ENCODE assay signal across 8 cellular contexts in genomic region chr3:30353711-30354467, GRCh38.
DNase-seq lines count a peak whose midpoint lies in the region; ATAC-seq and TF ChIP-seq lines count a peak whose summit lies in the region.

No MANE protein-coding gene starts in this region.

- intact Hi-C loops in stomach (cut with DNase I; ENCODE audit: low total_unique reads): no loop called here

- H3K4me3 ChIP-seq in epithelial cell of esophagus (ENCODE audit: low read length) (no peak overlapping the region), stomach (no peak overlapping the region)

- TF ChIP-seq CTCF in epithelial cell of esophagus (IDR thresholded peaks at IDR 0.05; ENCODE audit: insufficient read depth, low read depth, low read length, missing control alignments) (no peak), stomach (IDR thresholded peaks at IDR 0.05) (no peak)

- H3K4me1 ChIP-seq in stomach: peaks cover 0 to 34% (median 21%) of the 10 kb centered on the region in 4 donors

- peak in 4 of 5 donors; percentile 17 to 92 (median 41) for DNase-seq in T-helper 1 cell
- DNase-seq in epithelial cell of esophagus (ENCODE audit: low read depth): peak; percentile 70
- no peak for DNase-seq in stomach
- no peak for DNase-seq in cortex of kidney (lab: John Stamatoyannopoulos, UW)
- DNase-seq in G401 (ENCODE audit: low spot score): no peak
- DNase-seq in NCI-H748 (lab: John Stamatoyannopoulos, UW; ENCODE audit: unreplicated experiment): no peak

- no peaks in the 10 kb centered on the region for H3K9me3 ChIP-seq in stomach

- 65 to 82% (median 74%) methylated on average over 1 of the region's 1 CpG for WGBS in stomach, 5 donors

- H3K36me3 ChIP-seq in stomach: no peaks in the 10 kb centered on the region

- in situ Hi-C loops in G401 (cut with HindIII; ENCODE audit: low sequenced_read_pairs): no loop called here

- H3K27me3 ChIP-seq in stomach: no peaks in the 10 kb centered on the region

- TF ChIP-seq POLR2A in stomach (IDR thresholded peaks at IDR 0.05): no peak

- H3K27ac ChIP-seq in stomach: peak overlapping the region in 3 of 5 donors; percentile 23 to 58 (median 31)

- no peak for TF ChIP-seq EP300 in stomach (IDR thresholded peaks at IDR 0.05)

- ATAC-seq in GM18511 (IDR thresholded peaks at IDR 0.05; ENCODE audit: unreplicated experiment) (peak; percentile 99), HG02763 (IDR thresholded peaks at IDR 0.05; ENCODE audit: unreplicated experiment) (peak; percentile 97)

Comparison
In these comparisons a context has a peak if more than half of its experiments do, and no peak if none do; other contexts are left out.
1. DNase-seq: peak in T-helper 1 cell (4 of 5) and epithelial cell of esophagus (single experiment); none in stomach (single experiment), cortex of kidney (single experiment), G401 (single experiment) and NCI-H748 (single experiment).